Comparison of ENCODE assay signal across 8 cellular contexts in the genomic region with DNA sequence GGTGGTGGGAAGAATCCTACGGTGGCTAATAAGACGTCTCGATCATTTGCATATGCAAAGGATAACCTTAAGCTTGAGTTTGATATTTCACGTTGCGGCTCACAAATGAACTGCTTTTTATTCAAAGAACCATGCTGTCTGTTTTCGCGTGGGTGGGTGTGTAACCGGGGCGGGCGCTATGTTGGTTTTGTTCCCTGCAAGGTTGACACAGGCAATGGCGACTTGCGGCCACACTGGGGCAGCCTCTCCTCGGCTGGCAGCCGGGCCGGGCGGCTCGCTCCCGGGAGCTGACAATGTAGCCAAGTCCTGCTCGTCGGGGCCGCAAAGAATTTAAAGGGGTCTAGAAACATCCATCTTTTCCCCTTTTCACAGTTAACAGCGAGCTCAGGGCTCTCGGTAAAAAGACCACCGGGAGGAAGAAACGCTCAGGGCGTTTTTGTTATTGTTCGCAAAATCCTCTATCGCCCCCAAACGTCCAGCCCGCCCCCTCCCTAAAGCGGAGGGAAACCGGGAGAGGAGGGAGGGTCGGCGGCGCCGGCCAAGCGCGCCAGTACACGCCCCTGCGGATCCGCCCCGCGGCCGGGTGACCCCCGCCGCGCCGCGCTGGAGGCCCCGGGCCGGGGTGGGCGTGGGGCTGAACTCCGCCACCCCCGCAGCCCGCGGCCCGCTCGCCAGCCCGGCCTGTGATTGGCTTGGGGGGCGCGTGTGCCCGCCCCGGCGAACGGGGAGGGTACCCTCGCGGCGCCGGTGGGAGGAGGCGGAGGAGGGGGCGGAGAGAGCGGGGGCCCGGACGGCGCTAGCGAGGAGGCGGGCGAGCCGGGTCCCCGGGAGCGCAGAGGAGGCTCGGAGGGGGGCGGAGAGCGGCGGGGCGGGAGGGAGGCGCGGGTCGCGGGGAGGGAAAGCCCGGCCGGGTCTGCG. TPM values are rescaled to one million over a fixed set of nuclear protein-coding genes. Genes with fewer than 3 reads are reported as not detected.
A peak's percentile ranks its signal among the peaks of the same experiment; 100 is the strongest.
DNase-seq lines count a peak whose midpoint lies in the region; ATAC-seq and TF ChIP-seq lines count a peak whose summit lies in the region.

NEDD4L (plus strand) TSS at position 775 of the 918 bp plus-strand sequence. CDS start 435 bp downstream, outside the sequence.

- WGBS in upper lobe of left lung, 2 donors, result 0 to 1% methylated on average over 16 to 49 of the region's 93 CpGs

- intact Hi-C loops in left cardiac atrium (cut with DNase I), result loop anchor here (2.0 to 10.0 kb wide), 4 partner anchors 79 to 449 kb away; no protein-coding TSS in a partner anchor

- ATAC-seq in HG02759 (IDR thresholded peaks at IDR 0.05; ENCODE audit: unreplicated experiment), result peak; percentile 74
- ATAC-seq in T-cell (replicated peaks in 1 of 4), result peak; percentile 79 to 81 (median 80)
- peak; percentile 91 to 92 for ATAC-seq in left cardiac atrium
- ATAC-seq in upper lobe of left lung (ENCODE audit: low FRiP score in 2 of 2), result peak; percentile 91

- H3K4me1 Mint-ChIP-seq in T-cell (peaks cover 25 to 37% (median 28%) of the 10 kb centered on the region in 3 donors), progenitor cell of endocrine pancreas (ENCODE audit: low read depth) (peaks cover 35% of the 10 kb centered on the region)

- TF ChIP-seq CTCF in GM12875 (IDR thresholded peaks at IDR 0.05; ENCODE audit: borderline replicate concordance, insufficient read depth, low read depth, low read length) (peak; percentile 86), progenitor cell of endocrine pancreas (IDR thresholded peaks at IDR 0.05; ENCODE audit: unreplicated experiment) (peak; percentile 86), upper lobe of left lung (IDR thresholded peaks at IDR 0.05) (peak; percentile 71 to 91 (median 85))

- peaks cover 7 to 29% (median 22%) of the 10 kb centered on the region in 4 donors for H3K4me1 ChIP-seq in upper lobe of left lung

- peak within 1 kb of the TSS; percentile 89 to 93 (median 90) for H3K4me3 Mint-ChIP-seq in T-cell
- H3K4me3 Mint-ChIP-seq in progenitor cell of endocrine pancreas (ENCODE audit: low read depth), result peak within 1 kb of the TSS; percentile 97

- peak in 1 of 4 donors; percentile 55 for TF ChIP-seq POLR2A in upper lobe of left lung (IDR thresholded peaks at IDR 0.05)

- H3K27me3 Mint-ChIP-seq in T-cell, result peaks cover 0 to 14% of the 10 kb centered on the region in 2 donors
- H3K27me3 Mint-ChIP-seq in progenitor cell of endocrine pancreas, result no peaks in the 10 kb centered on the region

- H3K4me3 ChIP-seq in GM12875 (ENCODE audit: low read depth, low read length) (peak within 1 kb of the TSS; percentile 89), upper lobe of left lung (peak within 1 kb of the TSS; percentile 68 to 90 (median 86))

- peaks cover 0 to 4% (median 0%) of the 10 kb centered on the region in 4 donors for H3K27me3 ChIP-seq in upper lobe of left lung

- H3K27ac ChIP-seq in upper lobe of left lung, result peak within 1 kb of the TSS; percentile 84 to 93 (median 92)

- H3K36me3 ChIP-seq in upper lobe of left lung, result no peaks in the 10 kb centered on the region

- H3K9me3 ChIP-seq in upper lobe of left lung, result no peaks in the 10 kb centered on the region

- H3K36me3 Mint-ChIP-seq in T-cell, result no peaks in the 10 kb centered on the region
- H3K36me3 Mint-ChIP-seq in progenitor cell of endocrine pancreas (ENCODE audit: insufficient read depth), result no peaks in the 10 kb centered on the region

- POLR2A ChIA-PET in T-cell (lab: Charles Lee), result interaction anchor here in 1 of 2 donors (0.5 kb wide), 1 partner anchor 58 kb away, joined by 5 read pairs; no protein-coding TSS in a partner anchor

- H3K9me3 Mint-ChIP-seq in T-cell (no peaks in the 10 kb centered on the region), progenitor cell of endocrine pancreas (ENCODE audit: low read depth) (no peaks in the 10 kb centered on the region)

- DNase-seq in NCI-H1105 (lab: John Stamatoyannopoulos, UW) (peak; percentile 85), T-cell (peak; percentile 50 to 81 (median 68)), amniotic epithelial cell (ENCODE audit: low read depth) (peak; percentile 63), left cardiac atrium (peak; percentile 89), progenitor cell of endocrine pancreas (ENCODE audit: low spot score, unreplicated experiment) (peak; percentile 71), upper lobe of left lung (peak; percentile 89 to 95)

- H3K27ac Mint-ChIP-seq in T-cell (no peak within 1 kb of the TSS), progenitor cell of endocrine pancreas (peak within 1 kb of the TSS; percentile 100)

- peak in 1 of 4 donors; percentile 19 for TF ChIP-seq EP300 in upper lobe of left lung (IDR thresholded peaks at IDR 0.05)

- CTCF ChIA-PET in T-cell (lab: Charles Lee), result interaction anchor here (0.6 to 1.7 kb wide), 9 partner anchors 24 to 1097 kb away, joined by 3 to 9 read pairs (median 3); no protein-coding TSS in a partner anchor

RNA-seq across cellular contexts. Expression of gene NEDD4L, which starts in this region (rescaled TPM):
- 10 to 100 TPM in 2 of 5 donors, 1 to 10 TPM in 3; 4.4 to 10.7 (median 6.7) TPM for total RNA-seq in T-cell
- total RNA-seq in left cardiac atrium, result 10 to 100 TPM; 64.9 to 98.2 TPM
- total RNA-seq in progenitor cell of endocrine pancreas, result 152 and 162 TPM in 2 replicates
- total RNA-seq in upper lobe of left lung, result 100 to 1,000 TPM; 148 to 491 (median 300) TPM

Comparison
In these comparisons a context has a peak if more than half of its experiments do, and no peak if none do; other contexts are left out.
1. Peak in every context shown above with its lines: DNase-seq, ATAC-seq, H3K4me3 ChIP-seq and H3K27ac ChIP-seq.
2. RNA of gene NEDD4L (total RNA-seq): 148 to 491 TPM in upper lobe of left lung, 152 to 162 TPM in progenitor cell of endocrine pancreas and 64.9 to 98.2 TPM in left cardiac atrium; 4.4 to 10.7 TPM in T-cell; every median in the first group is over 4 times any median in the second.